ENCODE assay signal across 1 cellular context in the genomic region with DNA sequence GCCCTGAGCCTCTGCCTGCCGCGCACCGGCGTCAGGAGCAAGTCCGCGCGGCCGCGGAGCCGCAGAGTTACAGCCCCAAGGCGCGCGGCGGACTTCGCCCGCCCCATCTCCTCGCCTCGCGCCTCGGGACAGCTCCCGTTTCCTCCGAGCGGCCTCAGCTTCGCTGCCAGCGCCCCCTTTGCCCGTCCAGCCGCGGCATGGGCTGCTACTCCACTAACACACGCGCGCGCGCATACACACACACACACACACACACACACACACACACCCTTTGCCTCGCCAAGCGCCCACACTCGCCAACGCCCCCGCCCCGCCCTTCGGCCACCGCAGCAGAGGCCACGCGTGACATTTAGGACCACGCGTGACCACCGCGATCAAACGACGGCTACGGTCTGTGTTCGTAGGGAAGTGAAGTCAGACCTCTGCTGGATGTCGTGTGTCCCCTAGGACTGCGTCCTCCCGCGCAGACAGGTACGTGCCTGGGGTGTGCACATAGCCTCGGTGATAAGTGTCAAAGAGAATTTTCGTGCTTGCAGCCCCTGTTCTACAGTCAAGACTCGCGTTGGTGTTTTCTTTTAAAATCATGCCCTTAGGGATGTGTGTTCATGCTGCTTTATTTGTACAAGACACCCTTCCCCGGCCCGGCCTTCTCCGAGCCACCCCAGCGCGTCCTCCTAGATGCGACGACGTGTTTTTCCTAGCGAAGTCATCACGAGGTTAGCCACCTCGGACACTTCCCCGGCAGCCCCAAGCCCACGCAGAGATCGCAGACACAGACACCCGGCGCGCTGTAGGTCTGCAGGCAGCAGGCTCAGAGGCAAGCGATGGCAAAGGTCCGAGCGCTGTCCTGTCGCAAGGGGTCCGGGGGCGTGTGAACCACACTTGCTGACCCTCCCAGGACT.
TF ChIP-seq lines count a peak whose summit lies in the region.

No MANE protein-coding gene starts in this region.

TF ChIP-seq in IMR-90, 13 proteins besides CTCF, POLR2A, EP300 and RAD21:
- TF ChIP-seq SMC3 (IDR thresholded peaks at IDR 0.05; ENCODE audit: low read depth, low read length), result no peak
- TF ChIP-seq RFX5 (IDR thresholded peaks at IDR 0.05; ENCODE audit: low read depth, low read length), result no peak
- TF ChIP-seq MAZ (IDR thresholded peaks at IDR 0.05; ENCODE audit: borderline replicate concordance, low read depth, low read length), result no peak
- TF ChIP-seq, protein P1, sequence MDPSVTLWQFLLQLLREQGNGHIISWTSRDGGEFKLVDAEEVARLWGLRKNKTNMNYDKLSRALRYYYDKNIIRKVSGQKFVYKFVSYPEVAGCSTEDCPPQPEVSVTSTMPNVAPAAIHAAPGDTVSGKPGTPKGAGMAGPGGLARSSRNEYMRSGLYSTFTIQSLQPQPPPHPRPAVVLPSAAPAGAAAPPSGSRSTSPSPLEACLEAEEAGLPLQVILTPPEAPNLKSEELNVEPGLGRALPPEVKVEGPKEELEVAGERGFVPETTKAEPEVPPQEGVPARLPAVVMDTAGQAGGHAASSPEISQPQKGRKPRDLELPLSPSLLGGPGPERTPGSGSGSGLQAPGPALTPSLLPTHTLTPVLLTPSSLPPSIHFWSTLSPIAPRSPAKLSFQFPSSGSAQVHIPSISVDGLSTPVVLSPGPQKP (IDR thresholded peaks at IDR 0.05; ENCODE audit: borderline replicate concordance, low read depth, low read length), result no peak
- no peak for TF ChIP-seq FOS (IDR thresholded peaks at IDR 0.05; ENCODE audit: low read depth, low read length)
- TF ChIP-seq MXI1 (IDR thresholded peaks at IDR 0.05; ENCODE audit: borderline replicate concordance, low read depth, low read length), result no peak
- no peak for TF ChIP-seq MAFK (IDR thresholded peaks at IDR 0.05; ENCODE audit: low read depth, low read length)
- TF ChIP-seq NFE2L2 (IDR thresholded peaks at IDR 0.05; ENCODE audit: low read depth, low read length), result no peak
- no peak for TF ChIP-seq BHLHE40 (IDR thresholded peaks at IDR 0.05; ENCODE audit: low read depth, low read length)
- TF ChIP-seq, protein P2, sequence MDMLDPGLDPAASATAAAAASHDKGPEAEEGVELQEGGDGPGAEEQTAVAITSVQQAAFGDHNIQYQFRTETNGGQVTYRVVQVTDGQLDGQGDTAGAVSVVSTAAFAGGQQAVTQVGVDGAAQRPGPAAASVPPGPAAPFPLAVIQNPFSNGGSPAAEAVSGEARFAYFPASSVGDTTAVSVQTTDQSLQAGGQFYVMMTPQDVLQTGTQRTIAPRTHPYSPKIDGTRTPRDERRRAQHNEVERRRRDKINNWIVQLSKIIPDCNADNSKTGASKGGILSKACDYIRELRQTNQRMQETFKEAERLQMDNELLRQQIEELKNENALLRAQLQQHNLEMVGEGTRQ (IDR thresholded peaks at IDR 0.05; ENCODE audit: low read depth, low read length), result no peak
- TF ChIP-seq CHD1 (IDR thresholded peaks at IDR 0.05; ENCODE audit: low read depth, low read length), result no peak
- no peak for TF ChIP-seq CEBPB (IDR thresholded peaks at IDR 0.05; ENCODE audit: low read depth, low read length)
- TF ChIP-seq RCOR1 (IDR thresholded peaks at IDR 0.05; ENCODE audit: insufficient replicate concordance, low read length), result no peak
